8 cellular contexts compared by ENCODE assay signal in the genomic region with DNA sequence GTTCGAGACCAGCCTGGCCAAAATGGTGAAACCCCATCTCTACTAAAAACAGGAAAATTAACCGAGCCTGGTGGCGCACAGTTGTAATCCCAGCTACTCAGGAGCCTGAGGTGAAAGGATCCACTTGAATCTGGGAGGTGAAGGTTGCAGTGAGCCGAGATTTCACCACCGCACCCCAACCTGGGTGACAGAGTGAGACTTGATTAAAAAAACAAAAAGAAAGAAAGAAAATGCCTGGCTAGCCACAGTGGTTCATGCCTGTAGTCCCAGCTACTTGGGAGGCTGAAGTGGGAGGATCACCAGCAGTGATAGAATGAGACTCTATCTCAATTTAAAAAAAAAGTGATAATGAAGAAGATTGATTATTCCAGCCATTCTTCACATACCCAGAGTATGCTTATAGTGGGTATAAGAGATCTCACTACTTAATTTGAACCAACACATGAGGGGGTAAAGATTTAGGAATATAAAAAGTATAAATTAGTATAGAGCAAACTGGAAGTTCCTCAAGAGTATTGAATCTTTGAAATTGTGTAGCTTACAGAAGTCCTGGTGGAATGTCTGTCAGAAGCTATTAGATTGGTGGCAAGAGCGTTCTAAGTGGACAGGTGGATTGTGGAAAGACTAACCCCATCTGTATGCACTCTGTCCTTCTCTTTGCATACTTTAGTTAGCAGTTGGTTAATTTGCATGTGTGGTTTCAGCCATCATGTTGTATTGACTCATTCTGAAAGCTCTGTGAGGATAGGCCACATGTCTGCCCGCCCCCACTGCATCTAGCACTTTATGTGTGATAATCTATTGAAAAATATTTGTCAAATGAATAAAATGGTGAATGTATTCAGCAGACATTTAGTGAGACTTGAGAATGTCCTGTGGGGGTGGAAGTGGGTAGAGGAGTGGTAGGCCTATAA.
DNase-seq lines count a peak whose midpoint lies in the region; ATAC-seq and TF ChIP-seq lines count a peak whose summit lies in the region.

No MANE protein-coding gene starts in this region.

- peak; percentile 73 for TF ChIP-seq POLR2A in Raji (IDR thresholded peaks at IDR 0.05; ENCODE audit: insufficient read depth, low read depth, low read length)

- ATAC-seq in GM18870 (IDR thresholded peaks at IDR 0.05; ENCODE audit: unreplicated experiment) (peak; percentile 93), HG02852 (IDR thresholded peaks at IDR 0.05; ENCODE audit: unreplicated experiment) (peak; percentile 97)

- peak; percentile 12 for DNase-seq in effector CD4-positive, alpha-beta T cell
- peak; percentile 23 to 36 for DNase-seq in stimulated activated CD8-positive, alpha-beta memory T cell treated with anti-CD3 and anti-CD28 coated beads, Interleukin-15, amount 100 ng/mL, for 4 hours (ENCODE audit: low read depth in 2 of 2)
- DNase-seq in central memory CD4-positive, alpha-beta T cell, result no peak
- DNase-seq in SKM-1 treated with dmso at 0.1 percent for 144 hours (lab: John Stamatoyannopoulos, UW; ENCODE audit: unreplicated experiment) (no peak), islet precursor cell (no peak)

Comparison
In these comparisons a context has a peak if more than half of its experiments do, and no peak if none do; other contexts are left out.
1. DNase-seq: peak in effector CD4-positive, alpha-beta T cell (single experiment) and stimulated activated CD8-positive, alpha-beta memory T cell treated with anti-CD3 and anti-CD28 coated beads, Interleukin-15, amount 100 ng/mL, for 4 hours (2 of 2); none in central memory CD4-positive, alpha-beta T cell (single experiment), SKM-1 treated with dmso at 0.1 percent for 144 hours (single experiment) and islet precursor cell (single experiment).